ENCODE assay signal across 19 cellular contexts in the genomic region with DNA sequence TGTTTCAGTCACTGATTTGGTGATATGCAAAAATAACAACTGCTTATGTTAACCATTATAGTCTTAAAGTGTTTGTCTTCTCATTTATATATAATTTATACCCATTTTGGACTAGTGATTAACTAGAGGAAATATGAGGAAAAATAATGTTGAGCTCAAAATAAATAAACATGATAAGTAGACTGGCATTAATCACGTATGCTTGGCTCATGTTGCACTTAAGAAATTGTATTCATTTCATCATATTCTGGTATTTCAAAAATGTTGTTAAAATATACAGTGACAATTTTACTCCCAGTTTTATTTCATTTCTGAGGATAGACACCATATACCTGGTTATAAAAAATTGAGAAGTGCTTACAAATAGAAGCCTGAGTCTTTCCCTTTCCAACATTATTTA. TPM values are rescaled to one million over a fixed set of nuclear protein-coding genes. Genes with fewer than 3 reads are reported as not detected.
"Had no signal": no experiment of that assay in that cellular context is flagged by ENCODE, and none has a peak within 500 bp of the region (broad histone marks: within the 10 kb centered on the region; RNA-seq: fewer than 3 reads in every experiment).

No MANE protein-coding gene starts in this region.

- H3K36me3 ChIP-seq: adrenal gland, heart right ventricle, pancreas, thoracic aorta, upper lobe of left lung had no signal

- H3K4me1 ChIP-seq: adrenal gland, heart right ventricle, pancreas, upper lobe of left lung had no signal

- H3K9me3 ChIP-seq: pancreas, thoracic aorta, upper lobe of left lung had no signal

- DNase-seq: activated CD4-positive, alpha-beta T cell treated with anti-CD3 and anti-CD28 coated beads for 36 hours; activated CD4-positive, alpha-beta T cell treated with anti-CD3 and anti-CD28 coated beads, Interleukin-2, amount 50 U/mL, for 48 hours; activated gamma-delta T cell; adrenal gland; dorsolateral prefrontal cortex; heart right ventricle; immature natural killer cell; left cardiac atrium; mesendoderm; natural killer cell; pancreas; stimulated activated naive B cell treated with anti-CD40 and anti-IgM and Interleukin-4, amounts not matched to agents 10 μg/mL and 1 μg/mL and 100 μg/mL, for 72 hours; upper lobe of left lung had no signal

- ATAC-seq: activated CD4-positive, alpha-beta T cell treated with anti-CD3 and anti-CD28 coated beads for 36 hours; heart right ventricle; left cardiac atrium; natural killer cell; pancreas; sciatic nerve; stimulated activated naive B cell treated with anti-CD40 and anti-IgM and Interleukin-4, amounts not matched to agents 10 μg/mL and 1 μg/mL and 100 μg/mL, for 72 hours; WTC11 had no signal

- H3K27ac ChIP-seq: adrenal gland, dorsolateral prefrontal cortex, heart right ventricle, pancreas, thoracic aorta, upper lobe of left lung had no signal

- H3K27me3 ChIP-seq: adrenal gland, dorsolateral prefrontal cortex, heart right ventricle, pancreas, upper lobe of left lung had no signal

- H3K4me3 ChIP-seq: adrenal gland, dorsolateral prefrontal cortex, heart right ventricle, pancreas, thoracic aorta, upper lobe of left lung had no signal

RNA-seq across cellular contexts. Expression of a gene that starts 3.8 kb away (rescaled TPM):
- total RNA-seq: activated CD4-positive, alpha-beta T cell treated with anti-CD3 and anti-CD28 coated beads for 36 hours; adrenal gland; chondrocyte; epithelial cell of proximal tubule; heart right ventricle; left cardiac atrium; lower leg skin; natural killer cell; pancreas; sciatic nerve; thoracic aorta; upper lobe of left lung; WTC11 had no signal
- polyA plus RNA-seq: adrenal gland, heart right ventricle, immature natural killer cell, pancreas had no signal
